In the genomic region with DNA sequence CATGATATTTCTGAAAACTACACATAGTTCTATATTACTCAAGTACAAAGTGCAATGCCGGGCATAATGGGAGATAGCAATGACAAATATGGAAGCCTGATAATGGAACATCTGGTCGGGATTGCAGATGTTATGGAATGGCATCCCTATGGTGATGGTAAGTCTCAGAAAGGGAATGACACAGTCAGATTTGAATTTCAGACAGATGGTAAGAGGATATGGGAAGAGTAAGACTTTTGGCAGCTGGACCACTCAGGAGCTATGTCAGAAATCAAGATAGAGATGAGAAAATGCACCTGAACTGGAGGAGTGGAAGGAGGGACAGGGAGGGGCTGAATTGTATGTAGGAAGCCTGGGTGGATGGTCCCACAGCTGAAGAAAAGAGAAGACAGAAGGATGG, we compare ENCODE assay signal across 27 cellular contexts.
"Had no signal": no experiment of that assay in that cellular context is flagged by ENCODE, and none has a peak within 500 bp of the region (broad histone marks: within the 10 kb centered on the region; RNA-seq: fewer than 3 reads in every experiment).

No MANE protein-coding gene starts in this region.

- H3K27me3 Mint-ChIP-seq: stimulated activated naive B cell treated with anti-CD40 and anti-IgM and Interleukin-4, amounts not matched to agents 10 μg/mL and 1 μg/mL and 100 μg/mL, for 72 hours; stimulated activated naive CD8-positive, alpha-beta T cell treated with anti-CD3 and anti-CD28 coated beads, Interleukin-15, amount 100 ng/mL, for 72 hours had no signal

- H3K27ac Mint-ChIP-seq: stimulated activated effector memory CD8-positive, alpha-beta T cell treated with anti-CD3 and anti-CD28 coated beads, Interleukin-12 subunit alpha, Interleukin-12 subunit beta, amount 100 ng/mL, for 72 hours; stimulated activated memory B cell treated with anti-CD40 and anti-IgM and Interleukin-4, amounts not matched to agents 10 μg/mL and 1 μg/mL and 100 μg/mL, for 72 hours; stimulated activated naive B cell treated with anti-CD40 and anti-IgM and Interleukin-4, amounts not matched to agents 10 μg/mL and 1 μg/mL and 100 μg/mL, for 72 hours; stimulated activated naive CD8-positive, alpha-beta T cell treated with anti-CD3 and anti-CD28 coated beads, Interleukin-15, amount 100 ng/mL, for 72 hours; stimulated activated naive CD8-positive, alpha-beta T cell treated with anti-CD3 and anti-CD28 coated beads, Interleukin-15, Interleukin-2, amounts not matched to agents 100 ng/mL and 50 ng/mL, for 24 hours; type B pancreatic cell had no signal

- H3K27ac ChIP-seq: stomach, suprapubic skin, testis, thoracic aorta, thyroid gland, tibial artery, tibial nerve, transverse colon, upper lobe of left lung, upper lobe of right lung, uterus, vagina had no signal

- H3K4me1 Mint-ChIP-seq: stimulated activated effector memory CD8-positive, alpha-beta T cell treated with anti-CD3 and anti-CD28 coated beads, Interleukin-12 subunit alpha, Interleukin-12 subunit beta, amount 100 ng/mL, for 72 hours; stimulated activated memory B cell treated with anti-CD40 and anti-IgM and Interleukin-4, amounts not matched to agents 10 μg/mL and 1 μg/mL and 100 μg/mL, for 72 hours; stimulated activated naive B cell treated with anti-CD40 and anti-IgM and Interleukin-4, amounts not matched to agents 10 μg/mL and 1 μg/mL and 100 μg/mL, for 72 hours; stimulated activated naive CD8-positive, alpha-beta T cell treated with anti-CD3 and anti-CD28 coated beads, Interleukin-15, amount 100 ng/mL, for 72 hours had no signal

- DNase-seq: stimulated activated CD4-positive, alpha-beta T cell treated with anti-CD3 and anti-CD28 coated beads, Interleukin-2, amount 100 ng/mL, for 48 hours; stimulated activated CD4-positive, alpha-beta T cell treated with anti-CD3 and anti-CD28 coated beads, Interleukin-4, amount 100 ng/mL, for 1 hour; stimulated activated CD4-positive, alpha-beta T cell treated with anti-CD3 and anti-CD28 coated beads, Interleukin-4, amount 100 ng/mL, for 24 hours; stimulated activated CD4-positive, alpha-beta T cell treated with anti-CD3 and anti-CD28 coated beads, Interleukin-4, amount 100 ng/mL, for 4 hours; stimulated activated CD8-positive, alpha-beta memory T cell treated with anti-CD3 and anti-CD28 coated beads, Interleukin-4, amount 100 ng/mL, for 48 hours; stimulated activated naive B cell treated with anti-CD40 and anti-IgM and Interleukin-4, amounts not matched to agents 10 μg/mL and 1 μg/mL and 100 μg/mL, for 72 hours; stimulated activated naive CD4-positive, alpha-beta T cell; stimulated activated naive CD4-positive, alpha-beta T cell treated with Interleukin-2 at 50 U/mL for 16 hours; stimulated activated naive CD8-positive, alpha-beta T cell treated with anti-CD3 and anti-CD28 coated beads, Interleukin-15, amount 100 ng/mL, for 72 hours; stimulated activated naive CD8-positive, alpha-beta T cell treated with anti-CD3 and anti-CD28 coated beads, Interleukin-15, Interleukin-2, amounts not matched to agents 100 U/mL and 50 U/mL, for 24 hours; stomach; substantia nigra; testis; thyroid gland; tibial artery; transverse colon; upper lobe of left lung; upper lobe of right lung; uterus had no signal

- H3K36me3 Mint-ChIP-seq: stimulated activated effector memory CD8-positive, alpha-beta T cell treated with anti-CD3 and anti-CD28 coated beads, Interleukin-12 subunit alpha, Interleukin-12 subunit beta, amount 100 ng/mL, for 72 hours; stimulated activated memory B cell treated with anti-CD40 and anti-IgM and Interleukin-4, amounts not matched to agents 10 μg/mL and 1 μg/mL and 100 μg/mL, for 72 hours; stimulated activated naive B cell treated with anti-CD40 and anti-IgM and Interleukin-4, amounts not matched to agents 10 μg/mL and 1 μg/mL and 100 μg/mL, for 72 hours had no signal

- H3K9me3 ChIP-seq: stomach, suprapubic skin, testis, thoracic aorta, thyroid gland, tibial artery, tibial nerve, transverse colon, upper lobe of left lung, upper lobe of right lung, uterus, vagina had no signal

- H3K4me1 ChIP-seq: uterus had no signal

- H3K27me3 ChIP-seq: stomach, suprapubic skin, testis, thyroid gland, tibial artery, tibial nerve, transverse colon, upper lobe of left lung, upper lobe of right lung, uterus, vagina had no signal

- H3K4me3 Mint-ChIP-seq: stimulated activated effector memory CD8-positive, alpha-beta T cell treated with anti-CD3 and anti-CD28 coated beads, Interleukin-12 subunit alpha, Interleukin-12 subunit beta, amount 100 ng/mL, for 72 hours; stimulated activated memory B cell treated with anti-CD40 and anti-IgM and Interleukin-4, amounts not matched to agents 10 μg/mL and 1 μg/mL and 100 μg/mL, for 72 hours; stimulated activated naive B cell treated with anti-CD40 and anti-IgM and Interleukin-4, amounts not matched to agents 10 μg/mL and 1 μg/mL and 100 μg/mL, for 72 hours; stimulated activated naive CD8-positive, alpha-beta T cell treated with anti-CD3 and anti-CD28 coated beads, Interleukin-15, amount 100 ng/mL, for 72 hours; stimulated activated naive CD8-positive, alpha-beta T cell treated with anti-CD3 and anti-CD28 coated beads, Interleukin-15, Interleukin-2, amounts not matched to agents 100 ng/mL and 50 ng/mL, for 24 hours; type B pancreatic cell had no signal

- H3K9me3 Mint-ChIP-seq: stimulated activated effector memory CD8-positive, alpha-beta T cell treated with anti-CD3 and anti-CD28 coated beads, Interleukin-12 subunit alpha, Interleukin-12 subunit beta, amount 100 ng/mL, for 72 hours; stimulated activated memory B cell treated with anti-CD40 and anti-IgM and Interleukin-4, amounts not matched to agents 10 μg/mL and 1 μg/mL and 100 μg/mL, for 72 hours; stimulated activated naive B cell treated with anti-CD40 and anti-IgM and Interleukin-4, amounts not matched to agents 10 μg/mL and 1 μg/mL and 100 μg/mL, for 72 hours; stimulated activated naive CD8-positive, alpha-beta T cell treated with anti-CD3 and anti-CD28 coated beads, Interleukin-15, Interleukin-2, amounts not matched to agents 100 ng/mL and 50 ng/mL, for 24 hours had no signal

- H3K36me3 ChIP-seq: stomach, suprapubic skin, thoracic aorta, thyroid gland, tibial artery, tibial nerve, transverse colon, upper lobe of left lung, upper lobe of right lung, uterus, vagina had no signal

- H3K4me3 ChIP-seq: stomach, suprapubic skin, testis, thoracic aorta, thyroid gland, tibial artery, tibial nerve, transverse colon, upper lobe of left lung, upper lobe of right lung, uterus, vagina had no signal
